In genomic region chr10:105742184-105742583, GRCh38 we compare ENCODE assay signal across 16 cellular contexts.
A peak's percentile ranks its signal among the peaks of the same experiment; 100 is the strongest.
DNase-seq lines count a peak whose midpoint lies in the region; ATAC-seq and TF ChIP-seq lines count a peak whose summit lies in the region.
"Had no signal": no experiment of that assay in that cellular context is flagged by ENCODE, and none has a peak within 500 bp of the region (broad histone marks: within the 10 kb centered on the region; RNA-seq: fewer than 3 reads in every experiment).

No MANE protein-coding gene starts in this region.

- no peaks in the 10 kb centered on the region for H3K9me3 ChIP-seq in mucosa of descending colon
- no peaks in the 10 kb centered on the region for H3K9me3 ChIP-seq in osteoblast (ENCODE audit: low read depth, low read length)

- no peak overlapping the region for H2AFZ ChIP-seq in osteoblast (ENCODE audit: low read length)

- no peaks in the 10 kb centered on the region for H4K20me1 ChIP-seq in osteoblast (ENCODE audit: insufficient read depth, low read length)

- H3K27ac ChIP-seq in osteoblast (ENCODE audit: low read depth, low read length): no peak overlapping the region
- H3K27ac ChIP-seq: cardiac muscle cell, dorsolateral prefrontal cortex, SK-N-MC had no signal

- intact Hi-C loops in mucosa of descending colon (cut with DNase I, micrococcal nuclease): no loop called here

- no peak overlapping the region for H3K4me2 ChIP-seq in osteoblast (ENCODE audit: insufficient read depth, low read length)

- no peak overlapping the region for H3K4me3 ChIP-seq in epithelial cell of esophagus (ENCODE audit: low read length)
- no peak overlapping the region for H3K4me3 ChIP-seq in mucosa of descending colon
- H3K4me3 ChIP-seq in osteoblast (ENCODE audit: insufficient read depth, low read length): no peak overlapping the region
- H3K4me3 ChIP-seq: cardiac muscle cell, dorsolateral prefrontal cortex, SK-N-MC had no signal

- no peak overlapping the region for H3K27ac Mint-ChIP-seq in progenitor cell of endocrine pancreas
- H3K27ac Mint-ChIP-seq: CD8-positive, alpha-beta T cell; stimulated activated naive B cell treated with anti-CD40 and anti-IgM and Interleukin-4, amounts not matched to agents 10 μg/mL and 1 μg/mL and 100 μg/mL, for 72 hours had no signal

- peaks cover 3% of the 10 kb centered on the region for H3K9me3 Mint-ChIP-seq in progenitor cell of endocrine pancreas (ENCODE audit: low read depth)

- DNase-seq in ELF-1 (ENCODE audit: low read depth, low spot score) (peak; percentile 36), OCI-M1 (lab: John Stamatoyannopoulos, UW) (peak; percentile 96), epithelial cell of esophagus (ENCODE audit: low read depth) (peak; percentile 15), mucosa of descending colon (peak in 1 of 3 donors; percentile 48), osteoblast (ENCODE audit: insufficient read length, low spot score, missing footprints) (no peak), progenitor cell of endocrine pancreas (ENCODE audit: low spot score, unreplicated experiment) (no peak)
- DNase-seq in effector CD4-positive, alpha-beta T cell: no peak
- DNase-seq: CD8-positive, alpha-beta T cell; dorsolateral prefrontal cortex; NCI-H1092 treated with DMSO at 0.1 percent for 48 hours; NCI-H524 treated with DMSO at 0.1 percent for 48 hours; stimulated activated naive B cell treated with anti-CD40 and anti-IgM and Interleukin-4, amounts not matched to agents 10 μg/mL and 1 μg/mL and 100 μg/mL, for 72 hours had no signal

- peak; percentile 79 for ATAC-seq in mucosa of descending colon
- no peak for ATAC-seq in HG03135 (IDR thresholded peaks at IDR 0.05; ENCODE audit: unreplicated experiment)
- ATAC-seq: CD8-positive, alpha-beta T cell; sciatic nerve; stimulated activated naive B cell treated with anti-CD40 and anti-IgM and Interleukin-4, amounts not matched to agents 10 μg/mL and 1 μg/mL and 100 μg/mL, for 72 hours had no signal

- H3K4me1 ChIP-seq in mucosa of descending colon (ENCODE audit: low read depth) (no peaks in the 10 kb centered on the region), osteoblast (ENCODE audit: insufficient read depth, low read length) (no peaks in the 10 kb centered on the region)

- TF ChIP-seq CTCF in epithelial cell of esophagus (IDR thresholded peaks at IDR 0.05; ENCODE audit: insufficient read depth, low read depth, low read length, missing control alignments) (no peak), mucosa of descending colon (IDR thresholded peaks at IDR 0.05) (no peak), osteoblast (IDR thresholded peaks at IDR 0.05; ENCODE audit: extremely low read depth, low read depth, low read length) (no peak), progenitor cell of endocrine pancreas (IDR thresholded peaks at IDR 0.05; ENCODE audit: unreplicated experiment) (no peak)

- H3K4me1 Mint-ChIP-seq in progenitor cell of endocrine pancreas (ENCODE audit: low read depth): no peaks in the 10 kb centered on the region
- H3K4me1 Mint-ChIP-seq: stimulated activated naive B cell treated with anti-CD40 and anti-IgM and Interleukin-4, amounts not matched to agents 10 μg/mL and 1 μg/mL and 100 μg/mL, for 72 hours had no signal

- H3K27me3 Mint-ChIP-seq in progenitor cell of endocrine pancreas: no peaks in the 10 kb centered on the region
- H3K27me3 Mint-ChIP-seq: stimulated activated naive B cell treated with anti-CD40 and anti-IgM and Interleukin-4, amounts not matched to agents 10 μg/mL and 1 μg/mL and 100 μg/mL, for 72 hours had no signal

- no peak overlapping the region for H3K4me3 Mint-ChIP-seq in progenitor cell of endocrine pancreas (ENCODE audit: low read depth)
- H3K4me3 Mint-ChIP-seq: CD8-positive, alpha-beta T cell; stimulated activated naive B cell treated with anti-CD40 and anti-IgM and Interleukin-4, amounts not matched to agents 10 μg/mL and 1 μg/mL and 100 μg/mL, for 72 hours had no signal

- no peaks in the 10 kb centered on the region for H3K36me3 Mint-ChIP-seq in progenitor cell of endocrine pancreas (ENCODE audit: insufficient read depth)
- H3K36me3 Mint-ChIP-seq: CD8-positive, alpha-beta T cell; stimulated activated naive B cell treated with anti-CD40 and anti-IgM and Interleukin-4, amounts not matched to agents 10 μg/mL and 1 μg/mL and 100 μg/mL, for 72 hours had no signal

- no peaks in the 10 kb centered on the region for H3K27me3 ChIP-seq in osteoblast (ENCODE audit: insufficient read depth, low read length)
- H3K27me3 ChIP-seq: cardiac muscle cell had no signal

- H3K79me2 ChIP-seq in osteoblast (ENCODE audit: insufficient read depth, low read length): no peaks in the 10 kb centered on the region

- H3K36me3 ChIP-seq in mucosa of descending colon (ENCODE audit: low read depth) (no peaks in the 10 kb centered on the region), osteoblast (ENCODE audit: insufficient read depth, low read length) (no peaks in the 10 kb centered on the region)
- H3K36me3 ChIP-seq: cardiac muscle cell had no signal

Comparison
In these comparisons a context has a peak if more than half of its experiments do, and no peak if none do; other contexts are left out.
1. DNase-seq: peak in ELF-1 (single experiment), OCI-M1 (single experiment) and epithelial cell of esophagus (single experiment); none in osteoblast (single experiment), effector CD4-positive, alpha-beta T cell (single experiment) and progenitor cell of endocrine pancreas (single experiment).